14 cellular contexts compared by ENCODE assay signal in the genomic region with DNA sequence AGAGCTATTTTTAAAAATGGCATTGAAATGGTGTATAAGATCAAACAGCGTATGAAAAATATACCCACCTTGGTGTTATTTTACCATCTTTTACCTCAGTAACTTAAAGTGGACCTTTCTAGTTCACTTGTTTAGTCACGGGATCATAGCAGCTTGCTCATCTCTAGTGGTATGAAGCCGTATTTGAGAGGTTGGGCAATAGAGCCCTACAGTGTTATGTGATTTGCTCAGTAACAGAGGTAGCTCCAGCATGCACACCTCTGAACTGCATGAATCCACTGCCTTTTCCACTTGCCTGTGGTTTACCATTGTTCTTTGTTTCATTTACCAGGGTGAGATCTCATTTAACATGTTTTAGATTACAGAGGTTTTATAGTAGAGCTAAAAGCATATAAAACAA.
DNase-seq lines count a peak whose midpoint lies in the region; ATAC-seq and TF ChIP-seq lines count a peak whose summit lies in the region.
"Had no signal": no experiment of that assay in that cellular context is flagged by ENCODE, and none has a peak within 500 bp of the region (broad histone marks: within the 10 kb centered on the region; RNA-seq: fewer than 3 reads in every experiment).

No MANE protein-coding gene starts in this region.

- DNase-seq in Right ventricle myocardium superior = no peak
- DNase-seq in Right ventricle myocardium inferior (ENCODE audit: missing footprints) = no peak
- DNase-seq in astrocyte of the hippocampus (ENCODE audit: low read depth, low spot score) = peak; percentile 16
- no peak for DNase-seq in left ventricle myocardium superior
- no peak for DNase-seq in smooth muscle cell (lab: John Stamatoyannopoulos, UW; ENCODE audit: unreplicated experiment)
- no peak for DNase-seq in activated gamma-delta T cell (lab: John Stamatoyannopoulos, UW)
- DNase-seq: activated CD4-positive, alpha-beta T cell treated with anti-CD3 and anti-CD28 coated beads for 4 hours; effector memory CD4-positive, alpha-beta T cell; midbrain; NCI-H2171 treated with DMSO at 0.1 percent for 48 hours; ovary had no signal

- no peak overlapping the region for H2AFZ ChIP-seq in smooth muscle cell (ENCODE audit: low read depth)

- intact Hi-C loops in Right ventricle myocardium superior (cut with DNase I) = no loop called here
- intact Hi-C loops in Right ventricle myocardium inferior (cut with DNase I) = loop anchor here (5.0 kb wide), 1 partner anchor 56 kb away; no protein-coding TSS in a partner anchor
- intact Hi-C loops in left ventricle myocardium superior (cut with micrococcal nuclease) = no loop called here

- no peak for TF ChIP-seq CTCF in smooth muscle cell (IDR thresholded peaks at IDR 0.05; ENCODE audit: borderline replicate concordance, insufficient read depth, poor library complexity, severe bottlenecking)

- H3K9me3 ChIP-seq in smooth muscle cell (replicated peaks; ENCODE audit: low read depth) = no peaks in the 10 kb centered on the region
- H3K9me3 ChIP-seq: ascending aorta, ovary had no signal

- H4K20me1 ChIP-seq in smooth muscle cell (ENCODE audit: low read depth) = no peaks in the 10 kb centered on the region

- no peak overlapping the region for H3K4me3 ChIP-seq in smooth muscle cell
- H3K4me3 ChIP-seq: ascending aorta, ovary had no signal

- no peaks in the 10 kb centered on the region for H3F3A ChIP-seq in smooth muscle cell (ENCODE audit: low read depth)

- H3K27ac ChIP-seq in smooth muscle cell (ENCODE audit: low read depth) = peak overlapping the region; percentile 12
- H3K27ac ChIP-seq: ascending aorta had no signal

- H3K9ac ChIP-seq in smooth muscle cell (ENCODE audit: low read depth) = no peak overlapping the region

- peak; percentile 80 for ATAC-seq in Right ventricle myocardium superior (ENCODE audit: poor library complexity)
- ATAC-seq in Right ventricle myocardium inferior = no peak
- peak; percentile 63 for ATAC-seq in left ventricle myocardium superior
- ATAC-seq in HG02763 (IDR thresholded peaks at IDR 0.05; ENCODE audit: unreplicated experiment) = no peak
- ATAC-seq in HG02870 (IDR thresholded peaks at IDR 0.05; ENCODE audit: unreplicated experiment) = no peak

- no peaks in the 10 kb centered on the region for H3K27me3 ChIP-seq in smooth muscle cell (ENCODE audit: low read depth)
- H3K27me3 ChIP-seq: ascending aorta, ovary had no signal

- 69% methylated on average over 3 of the region's 3 CpGs for WGBS in smooth muscle cell (ENCODE audit: low lambda C conversion rate)

- H3K36me3 ChIP-seq in smooth muscle cell (ENCODE audit: low read depth) = no peaks in the 10 kb centered on the region
- H3K36me3 ChIP-seq: ascending aorta, ovary had no signal

- no peak overlapping the region for H3K4me2 ChIP-seq in smooth muscle cell

- no peaks in the 10 kb centered on the region for H3K79me2 ChIP-seq in smooth muscle cell (ENCODE audit: low read depth)

- peaks cover 16% of the 10 kb centered on the region for H3K4me1 ChIP-seq in smooth muscle cell (ENCODE audit: low read depth)

Comparison
In these comparisons a context has a peak if more than half of its experiments do, and no peak if none do; other contexts are left out.
1. ATAC-seq: peak in Right ventricle myocardium superior (single experiment) and left ventricle myocardium superior (single experiment); none in Right ventricle myocardium inferior (single experiment), HG02763 (single experiment) and HG02870 (single experiment).